Comparison of ENCODE assay signal across 7 cellular contexts in genomic region chr6:26021350-26022165, GRCh38. TPM values are rescaled to one million over a fixed set of nuclear protein-coding genes. Genes with fewer than 3 reads are reported as not detected.
DNase-seq lines count a peak whose midpoint lies in the region; ATAC-seq, FAIRE-seq and TF ChIP-seq lines count a peak whose summit lies in the region.

No MANE protein-coding gene starts in this region.

- peak; percentile 27; the same call in 1 of the 2 replicates for TF ChIP-seq EP300 in K562 (IDR thresholded peaks at IDR 0.05; ENCODE audit: low read length)

- H3K9me3 ChIP-seq in K562 (replicated peaks; ENCODE audit: control insufficient read depth, insufficient read depth, low read depth, low read length) (peaks cover 7% of the 10 kb centered on the region), gastrocnemius medialis (no peaks in the 10 kb centered on the region)

- H3K27me3 ChIP-seq in K562 (ENCODE audit: control insufficient read depth in 2 of 2, insufficient read depth in 2 of 2, low read length in 2 of 2) (no peaks in the 10 kb centered on the region), gastrocnemius medialis (peaks cover 18 to 73% (median 51%) of the 10 kb centered on the region in 3 donors)

- peak overlapping the region; percentile 91 to 98 for H3K9ac ChIP-seq in K562 (ENCODE audit: insufficient read depth in 1 of 2, low read depth in 2 of 2, low read length in 2 of 2)

- no peaks in the 10 kb centered on the region for H3K9me1 ChIP-seq in K562 (ENCODE audit: control insufficient read depth, insufficient read depth, low read length)

- TSS peak; percentile 89 for BruUV-seq in K562 (replicated peaks; lab: Mats Ljungman, UMichigan)

- in situ Hi-C loops in K562 (cut with MboI) (loop anchor here (5.0 kb wide), 1 partner anchor 81 kb away; a partner anchor contains a TSS), gastrocnemius medialis (cut with MboI; ENCODE audit: low sequenced_read_pairs in 4 of 4) (no loop called here)

- CTCF ChIA-PET in K562 (lab: Yijun Ruan, JAX; ENCODE audit: low intra/inter-chr PET ratio), result no interaction called here

- peak; percentile 89 for DNase-seq in NCI-H2107 treated with DMSO at 0.1 percent for 48 hours (lab: John Stamatoyannopoulos, UW; ENCODE audit: unreplicated experiment)
- DNase-seq in K562 (ENCODE audit: extremely low read depth in 1 of 4, low spot score in 3 of 4), result peak; percentile 92 to 97 (median 95)
- peak; percentile 85 to 88 for DNase-seq in gastrocnemius medialis

- TF ChIP-seq CTCF in K562 (IDR thresholded peaks at IDR 0.05 in 2 of 3, conservative IDR thresholded peaks at IDR 0.05 in 1 of 3; ENCODE audit: insufficient read depth in 2 of 3, low read depth in 1 of 3, low read length in 3 of 3) (no peak; a peak in 1 of 6 replicates), gastrocnemius medialis (IDR thresholded peaks at IDR 0.05 in 4 of 5, conservative IDR thresholded peaks at IDR 0.05 in 1 of 5) (peak in 1 of 5 experiments; percentile 4)

- H3K4me2 ChIP-seq in K562 (ENCODE audit: insufficient read depth, low read length), result peak overlapping the region; percentile 96

- ATAC-seq in GM18858 (IDR thresholded peaks at IDR 0.05; ENCODE audit: unreplicated experiment) (peak; percentile 24), HG03064 (IDR thresholded peaks at IDR 0.05; ENCODE audit: low read depth, unreplicated experiment) (peak; percentile 54), K562 (peak; percentile 80), gastrocnemius medialis (peak; percentile 76 to 80)

- TF ChIP-seq POLR2A in K562 (conservative IDR thresholded peaks at IDR 0.05), result peak; percentile 98
- peak; percentile 54 to 59 for TF ChIP-seq POLR2A in gastrocnemius medialis (IDR thresholded peaks at IDR 0.05)

- H3K4me3 ChIP-seq in K562, result peak overlapping the region; percentile 49
- H3K4me3 ChIP-seq in iPS-11a (ENCODE audit: low read depth, low read length), result peak overlapping the region; percentile 50
- H3K4me3 ChIP-seq in gastrocnemius medialis, result peak overlapping the region; percentile 59 to 81 (median 74)

- TF ChIP-seq RAD21 in K562 (CRISPR knock-in tag; conservative IDR thresholded peaks at IDR 0.05 in 1 of 2, IDR thresholded peaks at IDR 0.05 in 1 of 2), result peak in 1 of 2 experiments; percentile 4; a peak in 1 of 4 replicates

- peak overlapping the region; percentile 86 for H2AFZ ChIP-seq in K562 (ENCODE audit: low read depth, low read length)

- WGBS in K562 (ENCODE audit: insufficient coverage, low coverage, missing lambda C conversion rate), result 14% methylated on average over 39 of the region's 39 CpGs

- H3K79me2 ChIP-seq in K562 (ENCODE audit: control insufficient read depth, insufficient read depth, low read length), result peaks cover 43% of the 10 kb centered on the region

- intact Hi-C loops in K562 (cut with micrococcal nuclease) (loop anchor here (10.0 kb wide), 1 partner anchor 1247 kb away; the partner anchor contains the start of gene GMNN), gastrocnemius medialis (cut with DNase I; ENCODE audit: low total_unique reads) (loop anchor here (5.0 to 10.0 kb wide), 5 partner anchors 151 to 1873 kb away; partner anchors contain the start of gene ZNF184)

- POLR2A ChIA-PET in K562 (lab: Yijun Ruan, JAX), result interaction anchor here (0.6 to 12.4 kb wide), 41 partner anchors 10 to 1871 kb away, joined by 3 to 215 read pairs (median 4); partner anchors contain the start of genes HFE and TRIM38

- H3K4me1 ChIP-seq in K562 (replicated peaks in 1 of 2; ENCODE audit: control insufficient read depth in 2 of 2, insufficient read depth in 2 of 2, low read length in 2 of 2), result peaks cover 16 to 32% of the 10 kb centered on the region in 2 experiments
- peaks cover 4 to 13% of the 10 kb centered on the region in 2 donors for H3K4me1 ChIP-seq in gastrocnemius medialis

- 0 out of 2 replicates have a peak, but pooled peaks cover 2% of the 10 kb centered on the region for H4K20me1 ChIP-seq in K562 (replicated peaks; ENCODE audit: control insufficient read depth, insufficient read depth, low read length)

- H3K36me3 ChIP-seq in K562 (ENCODE audit: control insufficient read depth, insufficient read depth, low read length) (no peaks in the 10 kb centered on the region; the same call in 2 of the 3 replicates), gastrocnemius medialis (no peaks in the 10 kb centered on the region)

- peak overlapping the region; percentile 96 for H3K27ac ChIP-seq in K562 (ENCODE audit: extremely low read depth, low read depth, low read length)
- peak overlapping the region; percentile 86 to 94 (median 89) for H3K27ac ChIP-seq in gastrocnemius medialis

- FAIRE-seq in TTC549 (lab: Jason Lieb, UNC), result peak; percentile 60
- FAIRE-seq in K562 (lab: Jason Lieb, UNC), result peak; percentile 89

TF ChIP-seq in K562, 482 proteins besides CTCF, POLR2A, EP300 and RAD21 (continues in another document):
- TF ChIP-seq E2F3 (CRISPR knock-in tag; IDR thresholded peaks at IDR 0.05) (peak; percentile 80), GATA2 (CRISPR knock-in tag; IDR thresholded peaks at IDR 0.05) (peak; percentile 56; the same call in 1 of the 2 replicates), ZNF518B (CRISPR knock-in tag; IDR thresholded peaks at IDR 0.05) (no peak), ZNF511 (CRISPR knock-in tag; IDR thresholded peaks at IDR 0.05) (peak; percentile 88), ASH1L (IDR thresholded peaks at IDR 0.05; ENCODE audit: borderline replicate concordance, low read depth, partially characterized antibody) (no peak), NFXL1 (CRISPR knock-in tag; IDR thresholded peaks at IDR 0.05) (peak; percentile 80; the same call in 1 of the 2 replicates), POLR2G (IDR thresholded peaks at IDR 0.05; ENCODE audit: low read depth, low read length) (peak; percentile 98)

RNA-seq across cellular contexts. Expression of gene TRIM38, which starts 59.0 kb away (rescaled TPM):
- total RNA-seq in K562 (2011; cell fraction: chromatin; rRNA removed; ENCODE audit: low replicate concordance), result 7.8 and 13.4 TPM in 2 replicates
- 4.8 and 5.9 TPM in 2 replicates for total RNA-seq in K562 (2011; cell fraction: nucleolus; rRNA removed)
- total RNA-seq in K562 (2011; cell fraction: nucleoplasm; rRNA removed), result 8.2 and 15.0 TPM in 2 replicates
- 4.4 and 4.8 TPM in 2 replicates for total RNA-seq in K562 (2014; rRNA removed)
- total RNA-seq in K562 (2014; rRNA removed; fragmentation: Illumina TruSeq; extraction: Trizol), result 6.5 and 7.3 TPM in 2 replicates
- 6.1 and 6.7 TPM in 2 replicates for total RNA-seq in K562 (2015; rRNA removed; fragmentation: Illumina TruSeq; extraction: Trizol)
- 5.3 and 6.3 TPM in 2 replicates for total RNA-seq in K562 (2021)
- polyA plus RNA-seq in K562 (2011; rRNA removed), result 4.8 and 6.7 TPM in 2 replicates
- 2.0 and 2.8 TPM in 2 replicates for polyA plus RNA-seq in K562 (2011; cell fraction: cytosol; rRNA removed)
- polyA plus RNA-seq in K562 (2011; cell fraction: nucleus; rRNA removed), result 6.6 and 8.0 TPM in 2 replicates
- polyA plus RNA-seq in K562 (2012), result 3.9 and 8.4 TPM in 2 replicates
- 5.9 and 6.6 TPM in 2 replicates for polyA plus RNA-seq in K562 (2014; fragmentation: Illumina TruSeq; extraction: Trizol)
- polyA plus RNA-seq in K562 (2014; fragmentation: Nextera tagmentation; extraction: Ambion mirVana), result 1 to 10 TPM; 1.7 to 2.3 TPM
- 5.2 and 5.7 TPM in 2 replicates for polyA plus RNA-seq in K562 (2014; rRNA removed)
- 7.4 and 7.6 TPM in 2 replicates for polyA minus RNA-seq in K562 (2011; rRNA and poly(A)+ RNA removed)
- 2.9 and 3.2 TPM in 2 replicates for polyA minus RNA-seq in K562 (2011; cell fraction: cytosol; rRNA and poly(A)+ RNA removed)
- polyA minus RNA-seq in K562 (2011; cell fraction: nucleus; rRNA and poly(A)+ RNA removed), result 5.3 and 6.3 TPM in 2 replicates
- total RNA-seq in gastrocnemius medialis, result 1 to 10 TPM; 2.2 to 6.7 (median 4.6) TPM

Comparison
In these comparisons a context has a peak if more than half of its experiments do, and no peak if none do; other contexts are left out.
1. Peak in every context shown above with its lines: DNase-seq, ATAC-seq, H3K4me3 ChIP-seq and H3K27ac ChIP-seq.
2. ATAC-seq: peak in every context shown above with its lines; median percentile 80 in K562; 78 in gastrocnemius medialis; 54 in HG03064; 24 in GM18858.